ENCODE assay signal across 8 cellular contexts in the genomic region with DNA sequence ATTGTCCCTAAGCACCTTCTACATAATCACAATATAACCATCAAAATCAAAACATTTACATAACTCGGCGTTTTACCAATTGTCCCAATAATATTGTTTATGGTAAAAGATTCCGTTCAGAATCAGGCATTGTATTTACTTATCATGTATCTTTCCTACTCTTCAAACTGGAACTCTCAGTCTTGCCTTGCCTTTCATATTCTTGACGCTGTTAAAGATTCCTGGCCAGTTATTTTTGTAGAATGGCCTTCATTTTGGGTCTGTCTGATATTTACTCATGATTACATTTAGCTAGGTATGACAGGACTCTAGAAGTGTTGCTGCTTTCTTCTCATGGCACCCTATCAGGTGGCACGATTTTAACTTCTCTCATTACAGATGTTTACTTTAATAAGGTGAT. TPM values are rescaled to one million over a fixed set of nuclear protein-coding genes. Genes with fewer than 3 reads are reported as not detected.
DNase-seq lines count a peak whose midpoint lies in the region; ATAC-seq and TF ChIP-seq lines count a peak whose summit lies in the region.

No MANE protein-coding gene starts in this region.

- H2AFZ ChIP-seq in OCI-LY3 (ENCODE audit: low read depth, low read length) = peak overlapping the region; percentile 79

- intact Hi-C loops in psoas muscle (cut with DNase I) = no loop called here
- intact Hi-C loops in Right ventricle myocardium superior (cut with DNase I) = no loop called here

- H3K27me3 ChIP-seq in OCI-LY3 (ENCODE audit: low read depth, low read length) (no peaks in the 10 kb centered on the region), endodermal cell (ENCODE audit: control insufficient read depth, insufficient read depth, low read length, poor library complexity, severe bottlenecking) (no peaks in the 10 kb centered on the region), psoas muscle (ENCODE audit: insufficient read depth in 3 of 3, low read length in 2 of 3) (no peaks in the 10 kb centered on the region)

- H3K27ac Mint-ChIP-seq in endodermal cell = no peak overlapping the region

- H3K79me2 ChIP-seq in OCI-LY3 (ENCODE audit: low read length) = no peaks in the 10 kb centered on the region

- H3K4me3 ChIP-seq in GM12865 (ENCODE audit: low read depth, low read length) (peak overlapping the region; percentile 70), OCI-LY3 (ENCODE audit: low read length) (peak overlapping the region; percentile 90), endodermal cell (ENCODE audit: low read length) (peak overlapping the region; percentile 97), psoas muscle (no peak overlapping the region)

- no peaks in the 10 kb centered on the region for H3K27me3 Mint-ChIP-seq in endodermal cell (ENCODE audit: insufficient read depth)

- H3K9ac ChIP-seq in OCI-LY3 (ENCODE audit: low read length) (peak overlapping the region; percentile 77), endodermal cell (ENCODE audit: extremely low read depth, low read length, poor library complexity, severe bottlenecking) (no peak overlapping the region)

- WGBS in endodermal cell (ENCODE audit: insufficient coverage in 1 of 2, insufficient read length in 1 of 2), 2 experiments = 92 to 94% methylated on average over 4 to 5 of the region's 5 CpGs
- 88 to 91% (median 90%) methylated on average over 5 of the region's 5 CpGs for WGBS in psoas muscle, 3 donors

- ATAC-seq in psoas muscle (no peak), Right ventricle myocardium superior (ENCODE audit: poor library complexity) (no peak)

- DNase-seq in GM12865 (ENCODE audit: low read depth) (no peak), endodermal cell (no peak), psoas muscle (no peak), NCI-H2107 treated with DMSO at 0.1 percent for 48 hours (lab: John Stamatoyannopoulos, UW; ENCODE audit: unreplicated experiment) (no peak), Right ventricle myocardium superior (no peak)
- DNase-seq in stimulated activated CD8-positive, alpha-beta memory T cell treated with anti-CD3 and anti-CD28 coated beads, Interleukin-4, amount 100 ng/mL, for 48 hours = no peak
- DNase-seq in effector CD4-positive, alpha-beta T cell = no peak

- H3K36me3 ChIP-seq in OCI-LY3 (replicated peaks; ENCODE audit: low read depth, low read length) (no peaks in the 10 kb centered on the region), endodermal cell (ENCODE audit: control insufficient read depth, insufficient read depth, low read length) (no peaks in the 10 kb centered on the region), psoas muscle (ENCODE audit: insufficient read depth in 1 of 2, low read depth in 1 of 2) (peaks cover 0 to 2% of the 10 kb centered on the region in 2 donors)

- TF ChIP-seq CTCF in GM12865 (IDR thresholded peaks at IDR 0.05; ENCODE audit: insufficient read depth, low read depth, low read length, missing control alignments) (no peak), OCI-LY3 (IDR thresholded peaks at IDR 0.05; ENCODE audit: low read depth, low read length) (no peak), endodermal cell (conservative IDR thresholded peaks at IDR 0.05) (no peak), psoas muscle (IDR thresholded peaks at IDR 0.05) (no peak)

- peaks cover 11% of the 10 kb centered on the region for H3K4me1 Mint-ChIP-seq in endodermal cell

- peaks cover 3% of the 10 kb centered on the region for H3K36me3 Mint-ChIP-seq in endodermal cell (ENCODE audit: low read depth)

- H3K9me3 ChIP-seq in OCI-LY3 (ENCODE audit: insufficient read depth, low read length) (no peaks in the 10 kb centered on the region), endodermal cell (ENCODE audit: control insufficient read depth, low read length) (no peaks in the 10 kb centered on the region), psoas muscle (no peaks in the 10 kb centered on the region)

- H3K9me3 Mint-ChIP-seq in endodermal cell = no peaks in the 10 kb centered on the region

- H3K27ac ChIP-seq in OCI-LY3 (ENCODE audit: low read length) = peak overlapping the region; percentile 85
- H3K27ac ChIP-seq in endodermal cell (ENCODE audit: low read depth, low read length) = no peak overlapping the region
- peak overlapping the region; percentile 91 for H3K27ac ChIP-seq in psoas muscle

- H4K20me1 ChIP-seq in OCI-LY3 (ENCODE audit: insufficient read depth, low read length) = no peaks in the 10 kb centered on the region

- H3K4me1 ChIP-seq in OCI-LY3 (ENCODE audit: low read length) = peaks cover 13% of the 10 kb centered on the region
- no peaks in the 10 kb centered on the region for H3K4me1 ChIP-seq in endodermal cell (ENCODE audit: control insufficient read depth, insufficient read depth, low read length)
- peaks cover 12% of the 10 kb centered on the region for H3K4me1 ChIP-seq in psoas muscle

- H3K4me3 Mint-ChIP-seq in endodermal cell = peak overlapping the region; percentile 94

- peak overlapping the region; percentile 74 for H3K4me2 ChIP-seq in OCI-LY3 (ENCODE audit: low read length)

RNA-seq across cellular contexts. Expression of a gene that starts 0.8 kb away (rescaled TPM):
- total RNA-seq in endodermal cell (10 to 100 TPM; 31.7 to 36.4 TPM), psoas muscle (10 to 100 TPM; 21.5 to 40.4 (median 29.9) TPM), Right ventricle myocardium superior (47.8 TPM)
- polyA plus RNA-seq in endodermal cell (2013, experiment 1 of 2) = 9.7 TPM
- 10.4 TPM for polyA plus RNA-seq in endodermal cell (2013, experiment 2 of 2)
- 10 to 100 TPM; 10.2 to 19.5 (median 16.3) TPM for polyA plus RNA-seq in psoas muscle

RNA-seq across cellular contexts. Expression of a gene that starts 36.1 kb away (rescaled TPM):
- total RNA-seq in endodermal cell = 10 to 100 TPM; 12.7 to 14.9 TPM
- 19.2 TPM for polyA plus RNA-seq in endodermal cell (2013, experiment 1 of 2)
- polyA plus RNA-seq in endodermal cell (2013, experiment 2 of 2) = 16.2 TPM
- total RNA-seq in psoas muscle = 1 to 10 TPM; 2.1 to 4.2 (median 3.3) TPM
- polyA plus RNA-seq in psoas muscle = 1 to 10 TPM; 6.6 to 9.5 (median 6.6) TPM
- 7.0 TPM for total RNA-seq in Right ventricle myocardium superior
